17 cellular contexts compared by ENCODE assay signal in genomic region chr18:46337206-46337710, GRCh38.
DNase-seq lines count a peak whose midpoint lies in the region; ATAC-seq and TF ChIP-seq lines count a peak whose summit lies in the region.
"Had no signal": no experiment of that assay in that cellular context is flagged by ENCODE, and none has a peak within 500 bp of the region (broad histone marks: within the 10 kb centered on the region; RNA-seq: fewer than 3 reads in every experiment).

No MANE protein-coding gene starts in this region.

- H3K4me1 ChIP-seq in heart right ventricle (peaks cover 10 to 53% (median 41%) of the 10 kb centered on the region in 9 donors), right cardiac atrium (ENCODE audit: control insufficient read depth, insufficient read depth, low read length) (no peaks in the 10 kb centered on the region), RWPE2 (ENCODE audit: insufficient read depth, poor library complexity, severe bottlenecking) (peaks cover 19% of the 10 kb centered on the region), muscle layer of duodenum (ENCODE audit: control insufficient read depth in 1 of 2, insufficient read depth in 2 of 2, low read length in 2 of 2) (peaks cover 0 to 30% of the 10 kb centered on the region in 2 donors), upper lobe of right lung (peaks cover 13% of the 10 kb centered on the region)
- H3K4me1 ChIP-seq: colonic mucosa had no signal

- intact Hi-C loops in heart right ventricle (cut with DNase I) (loop anchor here in 4 of 10 donors (5.0 to 10.0 kb wide), 4 partner anchors 75 to 145 kb away; no protein-coding TSS in a partner anchor), right cardiac atrium (cut with DNase I) (loop anchor here in 1 of 4 donors (10.0 kb wide), 1 partner anchor 78 kb away; no protein-coding TSS in a partner anchor), upper lobe of right lung (cut with DNase I) (no loop called here)

- peak overlapping the region in 7 of 10 donors; percentile 4 to 84 (median 34) for H3K27ac ChIP-seq in heart right ventricle
- no peak overlapping the region for H3K27ac ChIP-seq in right cardiac atrium (ENCODE audit: low read length)
- H3K27ac ChIP-seq in RWPE2 (ENCODE audit: poor library complexity, severe bottlenecking), result peak overlapping the region; percentile 68
- H3K27ac ChIP-seq in muscle layer of duodenum (ENCODE audit: low read length), result peak overlapping the region; percentile 29
- peak overlapping the region; percentile 13 for H3K27ac ChIP-seq in upper lobe of right lung
- H3K27ac ChIP-seq: colonic mucosa had no signal

- H3K27ac Mint-ChIP-seq in T-cell, result no peak overlapping the region
- H3K27ac Mint-ChIP-seq: activated CD4-positive, alpha-beta T cell treated with anti-CD3 and anti-CD28 coated beads, Interleukin-2, amount 10 ng/mL, durations not matched to agents 24 days and 14 days; IgD-negative memory B cell had no signal

- POLR2A ChIA-PET in T-cell (lab: Charles Lee), result no interaction called here

- H3K9me3 ChIP-seq in heart right ventricle (no peaks in the 10 kb centered on the region), right cardiac atrium (ENCODE audit: control insufficient read depth, low read length) (no peaks in the 10 kb centered on the region), RWPE2 (ENCODE audit: severe bottlenecking) (no peaks in the 10 kb centered on the region), muscle layer of duodenum (ENCODE audit: control insufficient read depth in 1 of 2, low read length in 2 of 2) (no peaks in the 10 kb centered on the region), upper lobe of right lung (no peaks in the 10 kb centered on the region)
- H3K9me3 ChIP-seq: colonic mucosa, esophagus muscularis mucosa, upper lobe of left lung had no signal

- no peaks in the 10 kb centered on the region for H3K9me3 Mint-ChIP-seq in T-cell
- H3K9me3 Mint-ChIP-seq: activated CD4-positive, alpha-beta T cell treated with anti-CD3 and anti-CD28 coated beads, Interleukin-2, amount 10 ng/mL, durations not matched to agents 24 days and 14 days; IgD-negative memory B cell had no signal

- no peaks in the 10 kb centered on the region for H3K36me3 Mint-ChIP-seq in T-cell
- H3K36me3 Mint-ChIP-seq: IgD-negative memory B cell had no signal

- WGBS in heart right ventricle, 2 donors, result 79 to 82% methylated on average over 11 of the region's 11 CpGs
- 79% methylated on average over 11 of the region's 11 CpGs for WGBS in right cardiac atrium

- H3K4me1 Mint-ChIP-seq in T-cell, result peaks cover 28 to 59% (median 39%) of the 10 kb centered on the region in 3 donors

- H3K27me3 Mint-ChIP-seq in T-cell, result peaks cover 43 to 45% of the 10 kb centered on the region in 2 donors

- no peaks in the 10 kb centered on the region for H3K36me3 ChIP-seq in heart right ventricle
- peaks cover 21% of the 10 kb centered on the region for H3K36me3 ChIP-seq in RWPE2 (ENCODE audit: low read depth)
- H3K36me3 ChIP-seq in muscle layer of duodenum (ENCODE audit: control insufficient read depth in 1 of 2, insufficient read depth in 2 of 2, low read length in 2 of 2), result no peaks in the 10 kb centered on the region
- H3K36me3 ChIP-seq in upper lobe of right lung, result no peaks in the 10 kb centered on the region
- H3K36me3 ChIP-seq: colonic mucosa, esophagus muscularis mucosa, upper lobe of left lung had no signal

- no peak overlapping the region for H3K4me3 Mint-ChIP-seq in T-cell
- H3K4me3 Mint-ChIP-seq: activated CD4-positive, alpha-beta T cell treated with anti-CD3 and anti-CD28 coated beads, Interleukin-2, amount 10 ng/mL, durations not matched to agents 24 days and 14 days had no signal

- H3K4me3 ChIP-seq in heart right ventricle, result peak overlapping the region in 1 of 10 donors; percentile 32
- no peak overlapping the region for H3K4me3 ChIP-seq in right cardiac atrium (ENCODE audit: low read length)
- no peak overlapping the region for H3K4me3 ChIP-seq in RWPE2 (ENCODE audit: severe bottlenecking)
- peak overlapping the region in 1 of 2 donors; percentile 3 for H3K4me3 ChIP-seq in muscle layer of duodenum (ENCODE audit: low read depth in 1 of 2, low read length in 2 of 2)
- no peak overlapping the region for H3K4me3 ChIP-seq in upper lobe of right lung
- H3K4me3 ChIP-seq: colonic mucosa, esophagus muscularis mucosa, upper lobe of left lung had no signal

- CTCF ChIA-PET in T-cell (lab: Charles Lee), result no interaction called here

- TF ChIP-seq CTCF in heart right ventricle (IDR thresholded peaks at IDR 0.05) (no peak), RWPE2 (IDR thresholded peaks at IDR 0.05; ENCODE audit: poor library complexity, severe bottlenecking) (no peak), upper lobe of right lung (IDR thresholded peaks at IDR 0.05) (no peak)

- no peak for DNase-seq in heart right ventricle
- no peak for DNase-seq in right cardiac atrium
- no peak for DNase-seq in RWPE2 (ENCODE audit: low spot score)
- no peak for DNase-seq in upper lobe of right lung
- no peak for DNase-seq in T-cell
- no peak for DNase-seq in OCI-M2 (lab: John Stamatoyannopoulos, UW; ENCODE audit: unreplicated experiment)
- DNase-seq: activated CD4-positive, alpha-beta T cell treated with anti-CD3 and anti-CD28 coated beads, Interleukin-2, amount 10 ng/mL, durations not matched to agents 24 days and 14 days; Calu3; colonic mucosa; NCI-H1048; NCI-H510A treated with DMSO at 0.1 percent for 48 hours; T-helper 9 cell; upper lobe of left lung had no signal

- ATAC-seq in heart right ventricle (no peak), right cardiac atrium (no peak), RWPE2 (ENCODE audit: low read depth) (no peak), upper lobe of right lung (no peak), T-cell (replicated peaks in 1 of 4) (no peak), GM21447 (IDR thresholded peaks at IDR 0.05; ENCODE audit: unreplicated experiment) (no peak)

- H3K27me3 ChIP-seq in heart right ventricle (peaks cover 0 to 67% (median 0%) of the 10 kb centered on the region in 7 donors), right cardiac atrium (ENCODE audit: control insufficient read depth, insufficient read depth) (no peaks in the 10 kb centered on the region), RWPE2 (ENCODE audit: insufficient read depth, poor library complexity, severe bottlenecking) (no peaks in the 10 kb centered on the region), muscle layer of duodenum (ENCODE audit: low read depth, low read length) (peaks cover 4% of the 10 kb centered on the region), upper lobe of right lung (peaks cover 24% of the 10 kb centered on the region)
